ENCODE assay signal across 28 cellular contexts in genomic region chr16:57748596-57748995, GRCh38. TPM values are rescaled to one million over a fixed set of nuclear protein-coding genes. Genes with fewer than 3 reads are reported as not detected.
"Had no signal": no experiment of that assay in that cellular context is flagged by ENCODE, and none has a peak within 500 bp of the region (broad histone marks: within the 10 kb centered on the region; RNA-seq: fewer than 3 reads in every experiment).

No MANE protein-coding gene starts in this region.

- H3K27ac Mint-ChIP-seq: activated naive CD4-positive, alpha-beta T cell treated with anti-CD3 and anti-CD28 coated beads, Interleukin-2, amount 50 U/mL, for 24 hours; activated naive CD8-positive, alpha-beta T cell treated with anti-CD3 and anti-CD28 coated beads, Interleukin-2, amount 50 U/mL, for 24 hours; dendritic cell treated with granulocyte-macrophage colony-stimulating factor and Interleukin-4, amounts not matched to agents 40 ng/mL and 50 ng/mL, for 4 days; endodermal cell; naive thymus-derived CD8-positive, alpha-beta T cell; T-helper 1 cell treated with Interleukin-12 subunit alpha and Interleukin-12 subunit beta and Interleukin-4 antibody, amounts not matched to agents 30 μg/mL and 1 μg/mL, for 36 hours had no signal

- ATAC-seq: activated CD4-positive, CD25-positive, alpha-beta regulatory T cell treated with anti-CD3 and anti-CD28 coated beads, Interleukin-2, amount 50 U/mL, for 24 hours; activated naive CD8-positive, alpha-beta T cell treated with anti-CD3 and anti-CD28 coated beads, Interleukin-2, amount 50 U/mL, for 24 hours; esophagus mucosa; naive thymus-derived CD8-positive, alpha-beta T cell had no signal

- H3K4me1 Mint-ChIP-seq: activated naive CD4-positive, alpha-beta T cell treated with anti-CD3 and anti-CD28 coated beads, Interleukin-2, amount 50 U/mL, for 24 hours; activated naive CD8-positive, alpha-beta T cell treated with anti-CD3 and anti-CD28 coated beads, Interleukin-2, amount 50 U/mL, for 24 hours; endodermal cell had no signal

- H3K36me3 Mint-ChIP-seq: activated naive CD4-positive, alpha-beta T cell treated with anti-CD3 and anti-CD28 coated beads, Interleukin-2, amount 50 U/mL, for 24 hours had no signal

- H3K27me3 Mint-ChIP-seq: activated naive CD4-positive, alpha-beta T cell treated with anti-CD3 and anti-CD28 coated beads, Interleukin-2, amount 50 U/mL, for 24 hours; activated naive CD8-positive, alpha-beta T cell treated with anti-CD3 and anti-CD28 coated beads, Interleukin-2, amount 50 U/mL, for 24 hours; dendritic cell treated with granulocyte-macrophage colony-stimulating factor and Interleukin-4, amounts not matched to agents 40 ng/mL and 50 ng/mL, for 4 days; naive thymus-derived CD8-positive, alpha-beta T cell had no signal

- DNase-seq: activated CD4-positive, alpha-beta T cell treated with anti-CD3 and anti-CD28 coated beads for 48 hours; activated CD4-positive, alpha-beta T cell treated with anti-CD3 and anti-CD28 coated beads, Interleukin-2, amount 50 U/mL, for 48 hours; activated CD8-positive, alpha-beta memory T cell treated with anti-CD3 and anti-CD28 coated beads, Interleukin-2, amount 50 U/mL, for 4 hours; activated gamma-delta T cell treated with Interleukin-2 at 50 U/mL for 16 hours; activated naive CD8-positive, alpha-beta T cell treated with anti-CD3 and anti-CD28 coated beads, Interleukin-2, amount 50 U/mL, for 24 hours; activated T-cell treated with anti-CD3 and anti-CD28 coated beads, Interleukin-2, amount 50 U/mL, for 1 hour; amygdala; central memory CD4-positive, alpha-beta T cell; endodermal cell; midbrain; naive thymus-derived CD8-positive, alpha-beta T cell; spleen; stimulated activated naive CD4-positive, alpha-beta T cell treated with Interleukin-2 at 50 U/mL for 16 hours; SW 1271; T-helper 9 cell; testis had no signal

- H3K27ac ChIP-seq: spleen, testis, upper lobe of left lung, vagina, VCaP had no signal

- H3K9me3 Mint-ChIP-seq: activated naive CD4-positive, alpha-beta T cell treated with anti-CD3 and anti-CD28 coated beads, Interleukin-2, amount 50 U/mL, for 24 hours; activated naive CD8-positive, alpha-beta T cell treated with anti-CD3 and anti-CD28 coated beads, Interleukin-2, amount 50 U/mL, for 24 hours; dendritic cell treated with granulocyte-macrophage colony-stimulating factor and Interleukin-4, amounts not matched to agents 40 ng/mL and 50 ng/mL, for 4 days; endodermal cell; naive thymus-derived CD8-positive, alpha-beta T cell; T-helper 1 cell treated with Interleukin-12 subunit alpha and Interleukin-12 subunit beta and Interleukin-4 antibody, amounts not matched to agents 30 μg/mL and 1 μg/mL, for 36 hours had no signal

- H3K4me3 Mint-ChIP-seq: activated naive CD4-positive, alpha-beta T cell treated with anti-CD3 and anti-CD28 coated beads, Interleukin-2, amount 50 U/mL, for 24 hours; activated naive CD8-positive, alpha-beta T cell treated with anti-CD3 and anti-CD28 coated beads, Interleukin-2, amount 50 U/mL, for 24 hours; dendritic cell treated with granulocyte-macrophage colony-stimulating factor and Interleukin-4, amounts not matched to agents 40 ng/mL and 50 ng/mL, for 4 days; endodermal cell; naive thymus-derived CD8-positive, alpha-beta T cell; T-helper 1 cell treated with Interleukin-12 subunit alpha and Interleukin-12 subunit beta and Interleukin-4 antibody, amounts not matched to agents 30 μg/mL and 1 μg/mL, for 36 hours had no signal

RNA-seq across cellular contexts. Expression of gene DRC7, which starts 54.0 kb away (rescaled TPM):
- total RNA-seq: activated CD8-positive, alpha-beta memory T cell treated with anti-CD3 and anti-CD28 coated beads for 36 hours; esophagus mucosa; lower leg skin; naive thymus-derived CD8-positive, alpha-beta T cell; osteoblast; right cardiac atrium; vagina had no signal
